ENCODE assay signal across 7 cellular contexts in the genomic region with DNA sequence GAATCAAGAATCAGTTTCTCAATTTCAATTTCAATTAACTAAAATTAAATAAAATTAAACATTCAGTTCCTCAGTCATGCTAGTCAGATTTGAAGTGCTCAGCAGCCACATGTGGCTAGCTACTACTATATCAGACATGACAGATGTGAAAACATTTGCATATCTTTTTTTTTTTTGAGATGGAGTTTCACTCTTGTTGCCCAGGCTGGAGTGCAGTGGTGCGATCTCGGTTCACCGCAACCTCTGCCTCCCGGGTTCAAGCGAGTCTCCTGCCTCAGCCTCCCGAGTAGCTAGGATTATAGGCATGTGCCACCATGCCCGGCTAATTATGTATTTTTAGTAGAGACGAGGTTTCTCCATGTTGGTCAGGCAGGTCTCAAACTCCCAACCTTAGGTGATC.
DNase-seq lines count a peak whose midpoint lies in the region; ATAC-seq and FAIRE-seq lines count a peak whose summit lies in the region.
"Not testable (repeated sequence)": the region's sequence is repeated elsewhere in the genome, so short reads cannot be mapped to it uniquely, and the experiment has no call there.

No MANE protein-coding gene starts in this region.

- ATAC-seq in GM19025 (IDR thresholded peaks at IDR 0.05; ENCODE audit: low read depth, unreplicated experiment) (peak; percentile 69), GM21390 (IDR thresholded peaks at IDR 0.05; ENCODE audit: unreplicated experiment) (peak; percentile 68), HG02588 (IDR thresholded peaks at IDR 0.05; ENCODE audit: unreplicated experiment) (peak; percentile 62), HG02973 (IDR thresholded peaks at IDR 0.05; ENCODE audit: unreplicated experiment) (peak; percentile 48), HG03378 (IDR thresholded peaks at IDR 0.05; ENCODE audit: unreplicated experiment) (peak; percentile 79)

- peak; percentile 76 for FAIRE-seq in GM18507 (lab: Jason Lieb, UNC)

- DNase-seq in GM18507 (ENCODE audit: extremely low spot score, insufficient read length, low read depth) = not testable (repeated sequence)
- peak; percentile 68 for DNase-seq in NAMALWA (ENCODE audit: low spot score)
